In genomic region chr14:24195186-24196070, GRCh38 we compare ENCODE assay signal across 1 cellular context.
TF ChIP-seq lines count a peak whose summit lies in the region.

TM9SF1 (minus strand) TSS chr14:24195441; CDS start chr14:24195019, 422 bp downstream.

TF ChIP-seq in GM12878, 131 proteins besides CTCF, POLR2A, EP300 and RAD21 (continued from another document and continues in another):
- TF ChIP-seq SKIL (IDR thresholded peaks at IDR 0.05; ENCODE audit: low read depth, poor library complexity, severe bottlenecking), result no peak
- no peak for TF ChIP-seq NR2C2 (IDR thresholded peaks at IDR 0.05; ENCODE audit: borderline replicate concordance, control insufficient read depth, insufficient read length, low read depth)
- no peak for TF ChIP-seq ZSCAN29 (IDR thresholded peaks at IDR 0.05)
- TF ChIP-seq HDAC6 (IDR thresholded peaks at IDR 0.05; ENCODE audit: unreplicated experiment), result peak; percentile 65
- TF ChIP-seq NFXL1 (IDR thresholded peaks at IDR 0.05; ENCODE audit: borderline replicate concordance), result no peak
- peak; percentile 24; the same call in 1 of the 2 replicates for TF ChIP-seq IRF3 (IDR thresholded peaks at IDR 0.05)
- TF ChIP-seq KLF5 (IDR thresholded peaks at IDR 0.05; ENCODE audit: partially characterized antibody), result peak; percentile 87
- peak; percentile 88 for TF ChIP-seq GABPA (IDR thresholded peaks at IDR 0.05; ENCODE audit: low read depth)
- no peak for TF ChIP-seq KAT2A (conservative IDR thresholded peaks at IDR 0.05; ENCODE audit: control insufficient read depth, low read depth, low read length)
- peak; percentile 78 for TF ChIP-seq ZBTB11 (CRISPR knock-in tag; IDR thresholded peaks at IDR 0.05)
- TF ChIP-seq PML (IDR thresholded peaks at IDR 0.05; ENCODE audit: low read length), result no peak
- no peak for TF ChIP-seq PAX5 (IDR thresholded peaks at IDR 0.05; ENCODE audit: borderline replicate concordance, low read depth, low read length)
- no peak for TF ChIP-seq ASH2L (IDR thresholded peaks at IDR 0.05; ENCODE audit: borderline replicate concordance, low read depth)
- peak; percentile 67 for TF ChIP-seq NKRF (conservative IDR thresholded peaks at IDR 0.05)
- no peak for TF ChIP-seq RCOR1 (conservative IDR thresholded peaks at IDR 0.05; ENCODE audit: low read depth, low read length)
- TF ChIP-seq BHLHE40 (IDR thresholded peaks at IDR 0.05; ENCODE audit: borderline replicate concordance in 1 of 2, low read depth in 2 of 2, low read length in 1 of 2), result peak in 1 of 2 experiments; percentile 43; a peak in 1 of 4 replicates
- TF ChIP-seq ZBTB40 (IDR thresholded peaks at IDR 0.05; ENCODE audit: borderline replicate concordance), result peak; percentile 91
- TF ChIP-seq MYB (IDR thresholded peaks at IDR 0.05; ENCODE audit: borderline replicate concordance, low read depth, low read length), result peak; percentile 94
- no peak for TF ChIP-seq NFIC (IDR thresholded peaks at IDR 0.05; ENCODE audit: low read depth, low read length)
- TF ChIP-seq CUX1 (IDR thresholded peaks at IDR 0.05; ENCODE audit: insufficient replicate concordance, low read depth, low read length), result no peak
- peak; percentile 61; the same call in 1 of the 2 replicates for TF ChIP-seq TAF1 (IDR thresholded peaks at IDR 0.05; ENCODE audit: borderline replicate concordance, low read depth, low read length)
- TF ChIP-seq RAD51 (IDR thresholded peaks at IDR 0.05), result no peak
- peak; percentile 47; the same call in 1 of the 2 replicates for TF ChIP-seq POLR2AphosphoS2 (IDR thresholded peaks at IDR 0.05; ENCODE audit: low read depth, low read length)
- no peak for TF ChIP-seq BRCA1 (IDR thresholded peaks at IDR 0.05; ENCODE audit: low read depth, low read length)
- no peak for TF ChIP-seq ZNF384 (IDR thresholded peaks at IDR 0.05; ENCODE audit: borderline replicate concordance, low read depth, low read length)
- TF ChIP-seq MLLT1 (IDR thresholded peaks at IDR 0.05), result no peak
- TF ChIP-seq SREBF2 (IDR thresholded peaks at IDR 0.05; ENCODE audit: low read length), result no peak
- no peak for TF ChIP-seq CBX3 (IDR thresholded peaks at IDR 0.05; ENCODE audit: borderline replicate concordance, low read depth)
- no peak for TF ChIP-seq EED (IDR thresholded peaks at IDR 0.05; ENCODE audit: low read depth)
- TF ChIP-seq BACH1 (IDR thresholded peaks at IDR 0.05; ENCODE audit: borderline replicate concordance), result peak; percentile 56; the same call in 1 of the 2 replicates
- TF ChIP-seq SUPT20H (IDR thresholded peaks at IDR 0.05; ENCODE audit: borderline replicate concordance, control insufficient read depth, low read depth, low read length), result no peak
- TF ChIP-seq NFYA (IDR thresholded peaks at IDR 0.05; ENCODE audit: borderline replicate concordance, low read depth, low read length), result no peak
- no peak; the same call in 1 of the 2 replicates for TF ChIP-seq HSF1 (IDR thresholded peaks at IDR 0.05; ENCODE audit: low read depth, low read length)
- TF ChIP-seq NR2C1 (IDR thresholded peaks at IDR 0.05), result peak; percentile 58
- no peak for TF ChIP-seq PAX8 (IDR thresholded peaks at IDR 0.05)
